ENCODE assay signal across 8 cellular contexts in genomic region chr5:59506285-59506877, GRCh38.
DNase-seq lines count a peak whose midpoint lies in the region; ATAC-seq and TF ChIP-seq lines count a peak whose summit lies in the region.

No MANE protein-coding gene starts in this region.

- no peak overlapping the region for H3K4me2 ChIP-seq in PC-9

- no peaks in the 10 kb centered on the region for H3K4me1 ChIP-seq in cardiac muscle cell (ENCODE audit: low read depth)
- H3K4me1 ChIP-seq in PC-9 (replicated peaks; ENCODE audit: insufficient read depth): no peaks in the 10 kb centered on the region
- H3K4me1 ChIP-seq in transverse colon: peaks cover 0 to 9% (median 4%) of the 10 kb centered on the region in 4 donors

- peaks cover 2% of the 10 kb centered on the region; the same call in 1 of the 2 replicates for H3F3A ChIP-seq in PC-9 (ENCODE audit: insufficient read depth, low read depth)

- peak; percentile 45 to 66 for DNase-seq in cardiac muscle cell (ENCODE audit: low read depth in 1 of 2, low spot score in 1 of 2)
- no peak for DNase-seq in Right ventricle myocardium inferior (ENCODE audit: missing footprints)
- no peak for DNase-seq in PC-9
- DNase-seq in fibroblast of peridontal ligament (ENCODE audit: extremely low read depth): peak; percentile 59
- no peak for DNase-seq in transverse colon
- no peak for DNase-seq in WERI-Rb-1
- DNase-seq in UCSD-AML1 (lab: John Stamatoyannopoulos, UW; ENCODE audit: unreplicated experiment): no peak

- ATAC-seq in Right ventricle myocardium inferior (no peak), GM21576 (IDR thresholded peaks at IDR 0.05; ENCODE audit: unreplicated experiment) (no peak)

- CTCF ChIA-PET in PC-9 (lab: Charles Lee): interaction anchor here (0.7 to 1.3 kb wide), 3 partner anchors 18 to 294 kb away, joined by 3 to 5 read pairs (median 3); no protein-coding TSS in a partner anchor

- no peaks in the 10 kb centered on the region for H3K79me2 ChIP-seq in PC-9 (ENCODE audit: low read depth)

- H4K20me1 ChIP-seq in PC-9 (ENCODE audit: insufficient read depth): no peaks in the 10 kb centered on the region

- no TSS peak for BruUV-seq in PC-9 (replicated peaks; lab: Mats Ljungman, UMichigan)

- no peaks in the 10 kb centered on the region for H3K9me2 ChIP-seq in PC-9 (ENCODE audit: insufficient read depth)

- WGBS in transverse colon (ENCODE audit: low coverage in 1 of 2), 2 donors: 31 to 58% methylated on average over 1 of the region's 1 CpG

- H3K27me3 ChIP-seq in cardiac muscle cell: no peaks in the 10 kb centered on the region
- no peaks in the 10 kb centered on the region for H3K27me3 ChIP-seq in PC-9 (ENCODE audit: insufficient read depth, low read depth)
- H3K27me3 ChIP-seq in transverse colon: no peaks in the 10 kb centered on the region
- no peaks in the 10 kb centered on the region for H3K27me3 ChIP-seq in WERI-Rb-1 (ENCODE audit: insufficient read depth, low read depth, severe bottlenecking)

- H3K4me3 ChIP-seq in cardiac muscle cell (no peak overlapping the region), PC-9 (no peak overlapping the region), transverse colon (no peak overlapping the region), WERI-Rb-1 (ENCODE audit: low read depth, low read length) (no peak overlapping the region)

- TF ChIP-seq CTCF in cardiac muscle cell (IDR thresholded peaks at IDR 0.05; ENCODE audit: low read depth, low read length) (peak; percentile 48), PC-9 (conservative IDR thresholded peaks at IDR 0.05) (peak; percentile 82), transverse colon (IDR thresholded peaks at IDR 0.05) (peak; percentile 53 to 68 (median 59)), WERI-Rb-1 (IDR thresholded peaks at IDR 0.05; ENCODE audit: low read depth, low read length) (no peak)

- H3K36me3 ChIP-seq in cardiac muscle cell: no peaks in the 10 kb centered on the region
- 0 out of 2 replicates have a peak, but pooled peaks cover 5% of the 10 kb centered on the region for H3K36me3 ChIP-seq in PC-9 (ENCODE audit: low read depth)
- H3K36me3 ChIP-seq in transverse colon: no peaks in the 10 kb centered on the region
- no peaks in the 10 kb centered on the region for H3K36me3 ChIP-seq in WERI-Rb-1

- no peaks in the 10 kb centered on the region for H3K9me3 ChIP-seq in cardiac muscle cell (ENCODE audit: low read depth)
- H3K9me3 ChIP-seq in PC-9 (ENCODE audit: insufficient read depth, low read depth): no peaks in the 10 kb centered on the region; the same call in 1 of the 2 replicates
- H3K9me3 ChIP-seq in transverse colon: no peaks in the 10 kb centered on the region
- no peaks in the 10 kb centered on the region for H3K9me3 ChIP-seq in WERI-Rb-1 (ENCODE audit: severe bottlenecking)

- no peak overlapping the region for H3K27ac ChIP-seq in cardiac muscle cell
- H3K27ac ChIP-seq in PC-9: no peak overlapping the region
- H3K27ac ChIP-seq in transverse colon: no peak overlapping the region
- H3K27ac ChIP-seq in WERI-Rb-1: no peak overlapping the region

- no peak for TF ChIP-seq POLR2A in transverse colon (IDR thresholded peaks at IDR 0.05)

- in situ Hi-C loops in transverse colon (cut with MboI; ENCODE audit: low pct_ligation_motif_present in 1 of 4, low pct_unique_long_range_greater_than_20kb in 1 of 4, low sequenced_read_pairs in 3 of 4): loop anchor here in 3 of 4 donors (10.0 to 25.0 kb wide), 4 partner anchors 156 to 319 kb away; no protein-coding TSS in a partner anchor

- no peak for TF ChIP-seq EP300 in transverse colon (IDR thresholded peaks at IDR 0.05; ENCODE audit: low read depth)

- POLR2A ChIA-PET in PC-9 (lab: Charles Lee; ENCODE audit: unreplicated experiment): interaction anchor here (0.6 kb wide), 1 partner anchor 92 kb away, joined by 3 read pairs; no protein-coding TSS in a partner anchor

- intact Hi-C loops in Right ventricle myocardium inferior (cut with DNase I): loop anchor here (1.0 to 5.0 kb wide), 2 partner anchors 167 to 291 kb away; no protein-coding TSS in a partner anchor
- intact Hi-C loops in PC-9 (cut with micrococcal nuclease; ENCODE audit: unreplicated experiment): loop anchor here (1.0 kb wide), 3 partner anchors 154 to 294 kb away; no protein-coding TSS in a partner anchor
- intact Hi-C loops in transverse colon (cut with DNase I; ENCODE audit: low total_unique reads): no loop called here

- H2AFZ ChIP-seq in PC-9: no peak overlapping the region; the same call in 1 of the 2 replicates

Comparison
In these comparisons a context has a peak if more than half of its experiments do, and no peak if none do; other contexts are left out.
1. DNase-seq: peak in cardiac muscle cell (2 of 2) and fibroblast of peridontal ligament (single experiment); none in Right ventricle myocardium inferior (single experiment), PC-9 (0 of 2), transverse colon (single experiment), WERI-Rb-1 (single experiment) and UCSD-AML1 (single experiment).